Comparison of ENCODE assay signal across 8 cellular contexts in genomic region chr7:35519971-35520809, GRCh38.
A peak's percentile ranks its signal among the peaks of the same experiment; 100 is the strongest.
DNase-seq lines count a peak whose midpoint lies in the region; ATAC-seq, FAIRE-seq and TF ChIP-seq lines count a peak whose summit lies in the region.

No MANE protein-coding gene starts in this region.

- no peaks in the 10 kb centered on the region for H3K36me3 Mint-ChIP-seq in CD14-positive monocyte
- H3K36me3 Mint-ChIP-seq in WTC11: no peaks in the 10 kb centered on the region
- no peaks in the 10 kb centered on the region for H3K36me3 Mint-ChIP-seq in stimulated activated naive B cell treated with anti-CD40 and anti-IgM and Interleukin-4, amounts not matched to agents 10 μg/mL and 1 μg/mL and 100 μg/mL, for 72 hours

- no peaks in the 10 kb centered on the region for H3K9me3 ChIP-seq in HepG2 (ENCODE audit: low read length)

- 7% methylated on average over 13 of the region's 14 CpGs for WGBS in HepG2 (ENCODE audit: low lambda C conversion rate)

- no peaks in the 10 kb centered on the region; a peak in 1 of 5 replicates for H3K27me3 ChIP-seq in HepG2 (ENCODE audit: control insufficient read depth in 1 of 2, insufficient read depth in 2 of 2, low read length in 2 of 2)

- peak; percentile 75 for FAIRE-seq in HepG2 (lab: Jason Lieb, UNC)

- no peaks in the 10 kb centered on the region for H4K20me1 ChIP-seq in HepG2 (ENCODE audit: insufficient read depth, low read length)

- peak; percentile 79 for TF ChIP-seq RAD21 in HepG2 (CRISPR knock-in tag; IDR thresholded peaks at IDR 0.05)

- H3K36me3 ChIP-seq in HepG2 (replicated peaks in 1 of 2; ENCODE audit: control insufficient read depth in 1 of 2, insufficient read depth in 2 of 2, low read length in 2 of 2): no peaks in the 10 kb centered on the region

- in situ Hi-C loops in HepG2 (cut with HindIII; ENCODE audit: extremely low pct_ligation_motif_present, low pct_unique_long_range_greater_than_20kb): no loop called here

- POLR2A ChIA-PET in WTC11 (lab: Charles Lee): no interaction called here
- POLR2A ChIA-PET in HepG2 (lab: Yijun Ruan, JAX): no interaction called here

- H2AFZ ChIP-seq in HepG2 (ENCODE audit: low read length): no peak overlapping the region

- H3K27me3 Mint-ChIP-seq in CD14-positive monocyte (ENCODE audit: low read depth in 3 of 3) (peaks cover 9 to 16% (median 15%) of the 10 kb centered on the region in 3 donors), WTC11 (ENCODE audit: low read depth) (no peaks in the 10 kb centered on the region)
- peaks cover 29 to 34% of the 10 kb centered on the region in 2 donors for H3K27me3 Mint-ChIP-seq in stimulated activated naive B cell treated with anti-CD40 and anti-IgM and Interleukin-4, amounts not matched to agents 10 μg/mL and 1 μg/mL and 100 μg/mL, for 72 hours

- peak; percentile 88 for TF ChIP-seq CTCF in CD14-positive monocyte (IDR thresholded peaks at IDR 0.05)
- peak; percentile 75 for TF ChIP-seq CTCF in WTC11 (IDR thresholded peaks at IDR 0.05)
- peak; percentile 64 for TF ChIP-seq CTCF in coronary artery (IDR thresholded peaks at IDR 0.05)
- TF ChIP-seq CTCF in HepG2 (CRISPR knock-in tag; IDR thresholded peaks at IDR 0.05): peak; percentile 87

- H3K79me2 ChIP-seq in HepG2 (ENCODE audit: insufficient read depth, low read length): no peaks in the 10 kb centered on the region

- CTCF ChIA-PET in WTC11 (lab: Charles Lee) (interaction anchor here (0.6 to 2.4 kb wide), 53 partner anchors 9 to 834 kb away, joined by 3 to 33 read pairs (median 4); no protein-coding TSS in a partner anchor), HepG2 (lab: Yijun Ruan, JAX; ENCODE audit: low intra/inter-chr PET ratio, low total read pairs) (interaction anchor here (1.7 to 2.1 kb wide), 2 partner anchors 95 to 105 kb away, joined by 5 to 17 read pairs; no protein-coding TSS in a partner anchor)

- no peak for DNase-seq in CD14-positive monocyte (ENCODE audit: low spot score)
- peak; percentile 69 for DNase-seq in NCI-H2196 (lab: John Stamatoyannopoulos, UW; ENCODE audit: unreplicated experiment)
- peak; percentile 71 for DNase-seq in WTC11 (ENCODE audit: low spot score)
- peak; percentile 78 for DNase-seq in coronary artery (ENCODE audit: low spot score)
- DNase-seq in HepG2 (ENCODE audit: low spot score): peak; percentile 45
- peak; percentile 25 for DNase-seq in stimulated activated naive B cell treated with anti-CD40 and anti-IgM and Interleukin-4, amounts not matched to agents 10 μg/mL and 1 μg/mL and 100 μg/mL, for 72 hours

- H3K4me1 Mint-ChIP-seq in CD14-positive monocyte (peaks cover 2% of the 10 kb centered on the region), WTC11 (no peaks in the 10 kb centered on the region)
- H3K4me1 Mint-ChIP-seq in stimulated activated naive B cell treated with anti-CD40 and anti-IgM and Interleukin-4, amounts not matched to agents 10 μg/mL and 1 μg/mL and 100 μg/mL, for 72 hours: peaks cover 2 to 7% of the 10 kb centered on the region in 2 donors

- peak overlapping the region in 1 of 2 donors; percentile 19 for H3K4me3 Mint-ChIP-seq in CD14-positive monocyte
- no peak overlapping the region for H3K4me3 Mint-ChIP-seq in WTC11
- H3K4me3 Mint-ChIP-seq in stimulated activated naive B cell treated with anti-CD40 and anti-IgM and Interleukin-4, amounts not matched to agents 10 μg/mL and 1 μg/mL and 100 μg/mL, for 72 hours: no peak overlapping the region

- no TSS peak for BruUV-seq in HepG2 (replicated peaks; lab: Mats Ljungman, UMichigan)

- H3K4me2 ChIP-seq in HepG2 (ENCODE audit: low read depth, low read length): no peak overlapping the region

- peak; percentile 87 for ATAC-seq in GM18907 (IDR thresholded peaks at IDR 0.05; ENCODE audit: unreplicated experiment)
- peak; percentile 89 for ATAC-seq in HG03175 (IDR thresholded peaks at IDR 0.05; ENCODE audit: unreplicated experiment)
- ATAC-seq in WTC11: peak; percentile 89
- ATAC-seq in HepG2: peak; percentile 88
- ATAC-seq in stimulated activated naive B cell treated with anti-CD40 and anti-IgM and Interleukin-4, amounts not matched to agents 10 μg/mL and 1 μg/mL and 100 μg/mL, for 72 hours (replicated peaks): peak; percentile 77

- intact Hi-C loops in CD14-positive monocyte (cut with micrococcal nuclease): no loop called here
- intact Hi-C loops in HepG2 (cut with micrococcal nuclease; ENCODE audit: unreplicated experiment): loop anchor here (1.0 kb wide), 1 partner anchor 95 kb away; no protein-coding TSS in a partner anchor

- TF ChIP-seq EP300 in HepG2 (IDR thresholded peaks at IDR 0.05; ENCODE audit: low read depth in 2 of 2, low read length in 2 of 2): no peak
- TF ChIP-seq EP300 in HepG2 (CRISPR knock-in tag; IDR thresholded peaks at IDR 0.05; ENCODE audit: borderline replicate concordance): no peak

- H3K4me3 ChIP-seq in coronary artery: no peak overlapping the region
- H3K4me3 ChIP-seq in HepG2 (replicated peaks in 1 of 3; ENCODE audit: insufficient read depth in 1 of 3, low read depth in 2 of 3, low read length in 3 of 3): no peak overlapping the region

- no peak for TF ChIP-seq POLR2A in HepG2 (IDR thresholded peaks at IDR 0.05; ENCODE audit: insufficient read depth in 1 of 2, low read depth in 2 of 2, low read length in 2 of 2)

- H3K9me3 Mint-ChIP-seq in CD14-positive monocyte (peaks cover 0 to 2% (median 0%) of the 10 kb centered on the region in 7 donors), WTC11 (no peaks in the 10 kb centered on the region)
- no peaks in the 10 kb centered on the region for H3K9me3 Mint-ChIP-seq in stimulated activated naive B cell treated with anti-CD40 and anti-IgM and Interleukin-4, amounts not matched to agents 10 μg/mL and 1 μg/mL and 100 μg/mL, for 72 hours

- H3K9ac ChIP-seq in HepG2 (ENCODE audit: insufficient read depth, low read depth, low read length): no peak overlapping the region

- H3K27ac ChIP-seq in coronary artery (no peak overlapping the region), HepG2 (ENCODE audit: extremely low read length, insufficient read depth, low read length) (no peak overlapping the region)

- no peak overlapping the region for H3K27ac Mint-ChIP-seq in CD14-positive monocyte
- no peak overlapping the region for H3K27ac Mint-ChIP-seq in WTC11
- H3K27ac Mint-ChIP-seq in stimulated activated naive B cell treated with anti-CD40 and anti-IgM and Interleukin-4, amounts not matched to agents 10 μg/mL and 1 μg/mL and 100 μg/mL, for 72 hours: no peak overlapping the region

- H3K4me1 ChIP-seq in HepG2 (ENCODE audit: insufficient read depth, low read length): no peaks in the 10 kb centered on the region

TF ChIP-seq in WTC11, 78 proteins besides CTCF, POLR2A, EP300 and RAD21 (continues in another document):
- TF ChIP-seq GABPB1 (CRISPR knock-in tag; IDR thresholded peaks at IDR 0.05) (no peak), SMAD4 (CRISPR knock-in tag; IDR thresholded peaks at IDR 0.05) (no peak)

TF ChIP-seq in HepG2, 621 proteins besides CTCF, POLR2A, EP300 and RAD21:
- TF ChIP-seq ETV5 (CRISPR knock-in tag; IDR thresholded peaks at IDR 0.05; ENCODE audit: borderline replicate concordance) (peak; percentile 90), ZNF20 (CRISPR knock-in tag; IDR thresholded peaks at IDR 0.05) (no peak), CEBPG (CRISPR knock-in tag; IDR thresholded peaks at IDR 0.05) (no peak), TCF7 (IDR thresholded peaks at IDR 0.05; ENCODE audit: low read depth) (no peak), ELF1 (CRISPR knock-in tag; IDR thresholded peaks at IDR 0.05) (peak; percentile 62), ZNF780A (CRISPR knock-in tag; IDR thresholded peaks at IDR 0.05) (no peak), SMC3 (IDR thresholded peaks at IDR 0.05; ENCODE audit: low read length) (peak; percentile 78), TEAD3 (CRISPR knock-in tag; optimal IDR thresholded peaks at IDR 0.05; ENCODE audit: borderline replicate concordance) (peak; percentile 24), GABPB1 (CRISPR knock-in tag; IDR thresholded peaks at IDR 0.05) (peak; percentile 26; the same call in 1 of the 2 replicates), GABPA (IDR thresholded peaks at IDR 0.05; ENCODE audit: low read depth, low read length) (no peak), GABPA (CRISPR knock-in tag; IDR thresholded peaks at IDR 0.05; ENCODE audit: low read depth) (peak; percentile 22; the same call in 1 of the 2 replicates), STAG1 (CRISPR knock-in tag; IDR thresholded peaks at IDR 0.05) (peak; percentile 77), ZNF160 (CRISPR knock-in tag; IDR thresholded peaks at IDR 0.05) (no peak), ZNF362 (CRISPR knock-in tag; IDR thresholded peaks at IDR 0.05; ENCODE audit: borderline replicate concordance) (0 out of 2 replicates have a peak, but pooled peaks have one; percentile 22)
